In genomic region chr17:65182233-65182632, GRCh38 we compare ENCODE assay signal across 9 cellular contexts. TPM values are rescaled to one million over a fixed set of nuclear protein-coding genes. Genes with fewer than 3 reads are reported as not detected.
A peak's percentile ranks its signal among the peaks of the same experiment; 100 is the strongest.
DNase-seq lines count a peak whose midpoint lies in the region; ATAC-seq and TF ChIP-seq lines count a peak whose summit lies in the region.
"Had no signal": no experiment of that assay in that cellular context is flagged by ENCODE, and none has a peak within 500 bp of the region (broad histone marks: within the 10 kb centered on the region; RNA-seq: fewer than 3 reads in every experiment).

No MANE protein-coding gene starts in this region.

- peaks cover 5% of the 10 kb centered on the region for H3K36me3 Mint-ChIP-seq in T-helper 1 cell treated with Interleukin-12 subunit alpha and Interleukin-12 subunit beta and Interleukin-4 antibody, amounts not matched to agents 30 μg/mL and 1 μg/mL, for 36 hours (ENCODE audit: low read depth)
- H3K36me3 Mint-ChIP-seq in natural killer cell (no peaks in the 10 kb centered on the region), HFFc6 (ENCODE audit: low read depth) (no peaks in the 10 kb centered on the region)

- H3K4me3 Mint-ChIP-seq in T-helper 1 cell treated with Interleukin-12 subunit alpha and Interleukin-12 subunit beta and Interleukin-4 antibody, amounts not matched to agents 30 μg/mL and 1 μg/mL, for 36 hours: no peak overlapping the region
- H3K4me3 Mint-ChIP-seq in natural killer cell (peak overlapping the region; percentile 64), HFFc6 (no peak overlapping the region)
- H3K4me3 Mint-ChIP-seq: nephron had no signal

- peak overlapping the region; percentile 85 for H3K27ac Mint-ChIP-seq in T-helper 1 cell treated with Interleukin-12 subunit alpha and Interleukin-12 subunit beta and Interleukin-4 antibody, amounts not matched to agents 30 μg/mL and 1 μg/mL, for 36 hours
- H3K27ac Mint-ChIP-seq in natural killer cell: peak overlapping the region; percentile 90 to 92
- no peak overlapping the region for H3K27ac Mint-ChIP-seq in HFFc6

- peaks cover 3% of the 10 kb centered on the region for H3K9me3 Mint-ChIP-seq in T-helper 1 cell treated with Interleukin-12 subunit alpha and Interleukin-12 subunit beta and Interleukin-4 antibody, amounts not matched to agents 30 μg/mL and 1 μg/mL, for 36 hours
- H3K9me3 Mint-ChIP-seq in natural killer cell: no peaks in the 10 kb centered on the region
- H3K9me3 Mint-ChIP-seq in HFFc6: no peaks in the 10 kb centered on the region
- H3K9me3 Mint-ChIP-seq: nephron had no signal

- intact Hi-C loops in natural killer cell (cut with micrococcal nuclease): no loop called here

- no peak for DNase-seq in T-helper 1 cell
- no peak for DNase-seq in natural killer cell
- no peak for DNase-seq in NCI-H2227 (lab: John Stamatoyannopoulos, UW; ENCODE audit: unreplicated experiment)
- DNase-seq in activated gamma-delta T cell treated with Interleukin-2 at 50 U/mL for 16 hours: no peak
- no peak for DNase-seq in HFFc6

- H3K4me1 Mint-ChIP-seq in T-helper 1 cell treated with Interleukin-12 subunit alpha and Interleukin-12 subunit beta and Interleukin-4 antibody, amounts not matched to agents 30 μg/mL and 1 μg/mL, for 36 hours (ENCODE audit: low read depth): peaks cover 62% of the 10 kb centered on the region
- peaks cover 67 to 68% of the 10 kb centered on the region in 2 donors for H3K4me1 Mint-ChIP-seq in natural killer cell
- H3K4me1 Mint-ChIP-seq in HFFc6 (ENCODE audit: low read depth): peaks cover 67% of the 10 kb centered on the region

- peak; percentile 9 for ATAC-seq in GM21717 (IDR thresholded peaks at IDR 0.05; ENCODE audit: unreplicated experiment)
- peak; percentile 38 for ATAC-seq in HG03571 (IDR thresholded peaks at IDR 0.05; ENCODE audit: unreplicated experiment)
- ATAC-seq in natural killer cell: peak; percentile 19 to 40 (median 25)

- H3K27me3 Mint-ChIP-seq in T-helper 1 cell treated with Interleukin-12 subunit alpha and Interleukin-12 subunit beta and Interleukin-4 antibody, amounts not matched to agents 30 μg/mL and 1 μg/mL, for 36 hours (ENCODE audit: low read depth): peaks cover 6% of the 10 kb centered on the region
- H3K27me3 Mint-ChIP-seq in natural killer cell (ENCODE audit: low read depth in 2 of 2): peaks cover 0 to 3% of the 10 kb centered on the region in 2 donors
- H3K27me3 Mint-ChIP-seq in HFFc6 (ENCODE audit: insufficient read depth): peaks cover 7% of the 10 kb centered on the region

- TF ChIP-seq CTCF in natural killer cell (IDR thresholded peaks at IDR 0.05) (no peak), HFFc6 (IDR thresholded peaks at IDR 0.05) (no peak)

RNA-seq across cellular contexts. Expression of gene RGS9, which starts 45.1 kb away (rescaled TPM):
- 10 to 100 TPM; 25.0 to 47.3 (median 37.2) TPM for total RNA-seq in natural killer cell
- under 1 TPM; 0.31 to 0.97 (median 0.42) TPM for total RNA-seq in HFFc6 (2021; fragmentation: NEBNext Ultra II Directional; extraction: Animal tissue kit (Norgen Biotek cat#: 25700))

Comparison
In these comparisons a context has a peak if more than half of its experiments do, and no peak if none do; other contexts are left out.
1. RNA of gene RGS9, which starts 45.1 kb away (total RNA-seq): 25.0 to 47.3 TPM in natural killer cell; 0.31 to 0.97 TPM in HFFc6; every median in the first group is over 10 times any median in the second.
2. Peak in every context shown above with its lines, with median percentiles within 50 percentile points of each other: ATAC-seq.